ENCODE assay signal across 17 cellular contexts in genomic region chr9:69943146-69943545, GRCh38.
"Had no signal": no experiment of that assay in that cellular context is flagged by ENCODE, and none has a peak within 500 bp of the region (broad histone marks: within the 10 kb centered on the region; RNA-seq: fewer than 3 reads in every experiment).

No MANE protein-coding gene starts in this region.

- ATAC-seq: esophagus mucosa, left colon, pancreas, right cardiac atrium had no signal

- H3K27me3 ChIP-seq: hepatocyte had no signal

- H2AFZ ChIP-seq: hepatocyte had no signal

- H3K9me3 ChIP-seq: pancreas had no signal

- H3K4me2 ChIP-seq: hepatocyte had no signal

- H3K4me3 ChIP-seq: dorsolateral prefrontal cortex, hepatocyte, pancreas had no signal

- DNase-seq: cortex of kidney; dorsolateral prefrontal cortex; effector memory CD4-positive, alpha-beta T cell; foreskin melanocyte; head of caudate nucleus; left colon; mesendoderm; naive B cell; occipital lobe; pancreas; right cardiac atrium; small intestine; stimulated activated CD4-positive, alpha-beta T cell treated with anti-CD3 and anti-CD28 coated beads, Interleukin-12 subunit alpha, Interleukin-12 subunit beta, amount 100 ng/mL, for 4 hours; stimulated activated naive CD4-positive, alpha-beta T cell treated with Interleukin-2 at 50 U/mL for 16 hours had no signal

- FAIRE-seq: endometrium, pancreas, small intestine had no signal

- H3K27ac ChIP-seq: dorsolateral prefrontal cortex, hepatocyte, pancreas had no signal

- H3K36me3 ChIP-seq: pancreas had no signal

- H3K4me1 ChIP-seq: pancreas had no signal
